Comparison of ENCODE assay signal across 22 cellular contexts in genomic region chr10:45052700-45053099, GRCh38. TPM values are rescaled to one million over a fixed set of nuclear protein-coding genes. Genes with fewer than 3 reads are reported as not detected.
DNase-seq lines count a peak whose midpoint lies in the region; ATAC-seq and TF ChIP-seq lines count a peak whose summit lies in the region.
"Had no signal": no experiment of that assay in that cellular context is flagged by ENCODE, and none has a peak within 500 bp of the region (broad histone marks: within the 10 kb centered on the region; RNA-seq: fewer than 3 reads in every experiment).

No MANE protein-coding gene starts in this region.

- H3K4me2 ChIP-seq in GM23338 = no peak overlapping the region
- no peak overlapping the region for H3K4me2 ChIP-seq in KMS-11
- H3K4me2 ChIP-seq: A549, SK-N-SH had no signal

- no peaks in the 10 kb centered on the region for H3K36me3 Mint-ChIP-seq in GM23338 (ENCODE audit: low read depth)
- H3K36me3 Mint-ChIP-seq: CD14-positive monocyte had no signal

- H3K4me1 Mint-ChIP-seq in GM23338 = no peaks in the 10 kb centered on the region
- H3K4me1 Mint-ChIP-seq: B cell, H9 had no signal

- H3K4me3 Mint-ChIP-seq in GM23338 = no peak overlapping the region
- H3K4me3 Mint-ChIP-seq: B cell, CD14-positive monocyte, H9 had no signal

- H3K27ac ChIP-seq in GM23338 (ENCODE audit: low read depth) (no peak overlapping the region), KMS-11 (no peak overlapping the region), suprapubic skin (no peak overlapping the region), heart left ventricle (no peak overlapping the region)
- H3K27ac ChIP-seq: A549, RWPE1 had no signal

- H3K9me2 ChIP-seq in GM23338 (ENCODE audit: insufficient read depth) = 0 out of 2 replicates have a peak, but pooled peaks cover 2% of the 10 kb centered on the region
- H3K9me2 ChIP-seq: SK-N-SH had no signal

- H3K27me3 ChIP-seq in GM23338 (ENCODE audit: insufficient read depth) (no peaks in the 10 kb centered on the region), KMS-11 (ENCODE audit: insufficient read depth, low read depth) (no peaks in the 10 kb centered on the region), suprapubic skin (no peaks in the 10 kb centered on the region), heart left ventricle (no peaks in the 10 kb centered on the region)

- H3K27ac Mint-ChIP-seq in GM23338 = no peak overlapping the region
- H3K27ac Mint-ChIP-seq: B cell, CD14-positive monocyte, H9 had no signal

- no peaks in the 10 kb centered on the region for H3K79me2 ChIP-seq in GM23338 (replicated peaks; ENCODE audit: insufficient read depth)
- H3K79me2 ChIP-seq in KMS-11 (ENCODE audit: insufficient read depth, low read depth) = no peaks in the 10 kb centered on the region

- no peaks in the 10 kb centered on the region for H3K36me3 ChIP-seq in GM23338 (ENCODE audit: insufficient read depth)
- no peaks in the 10 kb centered on the region for H3K36me3 ChIP-seq in KMS-11 (ENCODE audit: insufficient read depth)
- H3K36me3 ChIP-seq in suprapubic skin = no peaks in the 10 kb centered on the region
- no peaks in the 10 kb centered on the region for H3K36me3 ChIP-seq in heart left ventricle

- no peaks in the 10 kb centered on the region for H3K9me3 Mint-ChIP-seq in GM23338
- H3K9me3 Mint-ChIP-seq: H9 had no signal

- H3K9me3 ChIP-seq in suprapubic skin = no peaks in the 10 kb centered on the region
- H3K9me3 ChIP-seq in heart left ventricle = peaks cover 0 to 18% (median 2%) of the 10 kb centered on the region in 12 donors
- H3K9me3 ChIP-seq: A549, SK-N-SH had no signal

- H3K27me3 Mint-ChIP-seq in GM23338 (ENCODE audit: insufficient read depth, low read depth, poor library complexity) = no peaks in the 10 kb centered on the region

- 70% methylated on average over 1 of the region's 1 CpG for WGBS in suprapubic skin
- WGBS in heart left ventricle, 4 donors = 49 to 59% (median 55%) methylated on average over 1 of the region's 1 CpG

- no peaks in the 10 kb centered on the region for H3F3A ChIP-seq in GM23338 (replicated peaks; ENCODE audit: low read depth)

- TF ChIP-seq CTCF in GM23338 (conservative IDR thresholded peaks at IDR 0.05; ENCODE audit: low read depth in 2 of 2) (no peak), KMS-11 (conservative IDR thresholded peaks at IDR 0.05; ENCODE audit: low read depth, low read length) (no peak), suprapubic skin (IDR thresholded peaks at IDR 0.05) (no peak), heart left ventricle (IDR thresholded peaks at IDR 0.05) (no peak)

- H3K4me1 ChIP-seq in GM23338 (ENCODE audit: insufficient read depth) = no peaks in the 10 kb centered on the region
- H3K4me1 ChIP-seq in KMS-11 (ENCODE audit: low read depth, poor library complexity, severe bottlenecking) = peaks cover 23% of the 10 kb centered on the region
- no peaks in the 10 kb centered on the region for H3K4me1 ChIP-seq in suprapubic skin
- no peaks in the 10 kb centered on the region for H3K4me1 ChIP-seq in heart left ventricle
- H3K4me1 ChIP-seq: A549 had no signal

- no peak overlapping the region for H3K4me3 ChIP-seq in GM23338
- H3K4me3 ChIP-seq in KMS-11 (IDR thresholded peaks at IDR 0.05; ENCODE audit: insufficient read depth, low read depth, low read length) = no peak overlapping the region
- no peak overlapping the region for H3K4me3 ChIP-seq in suprapubic skin
- no peak overlapping the region for H3K4me3 ChIP-seq in heart left ventricle
- H3K4me3 ChIP-seq: A549 had no signal

- H2AFZ ChIP-seq in GM23338 (peak overlapping the region; percentile 70; the same call in 1 of the 2 replicates), KMS-11 (ENCODE audit: low read depth) (0 out of 2 replicates have a peak overlapping the region, but pooled peaks have one; percentile 0)

- TF ChIP-seq EP300 in suprapubic skin (IDR thresholded peaks at IDR 0.05) = no peak

- TF ChIP-seq POLR2A in suprapubic skin (IDR thresholded peaks at IDR 0.05) (no peak), heart left ventricle (IDR thresholded peaks at IDR 0.05) (no peak)

- intact Hi-C loops in heart left ventricle (cut with DNase I) = no loop called here

- DNase-seq in GM19240 (ENCODE audit: insufficient read length, low spot score) = peak; percentile 2
- DNase-seq in GM23338 (ENCODE audit: low spot score) = no peak
- peak; percentile 1 for DNase-seq in hepatic stellate cell (ENCODE audit: low spot score)
- DNase-seq in suprapubic skin (ENCODE audit: low spot score in 2 of 2) = no peak
- DNase-seq in islet precursor cell = no peak
- no peak for DNase-seq in heart left ventricle
- DNase-seq in NK-92 treated with Interleukin-12 subunit alpha and Interleukin-12 subunit beta, amount 100 ng/mL, for 24 hours (lab: John Stamatoyannopoulos, UW) = no peak
- DNase-seq: H9, MM.1S, NCI-H1092, NCI-H1436 treated with DMSO at 0.1 percent for 48 hours, NCI-H2029, NCI-H2227 treated with DMSO at 0.1 percent for 48 hours, NCI-H510A treated with DMSO at 0.1 percent for 48 hours, NCI-H748 treated with DMSO at 0.1 percent for 48 hours, SHP77 treated with DMSO at 0.1 percent for 48 hours, SK-N-SH had no signal

- no peaks in the 10 kb centered on the region for H4K20me1 ChIP-seq in GM23338 (replicated peaks; ENCODE audit: insufficient read depth)
- no peaks in the 10 kb centered on the region for H4K20me1 ChIP-seq in KMS-11 (ENCODE audit: insufficient read depth)

- ATAC-seq in GM23338 = no peak
- no peak for ATAC-seq in heart left ventricle
- ATAC-seq: A549 had no signal

- H3K9ac ChIP-seq in KMS-11 = no peak overlapping the region
- H3K9ac ChIP-seq: SK-N-SH had no signal

TF ChIP-seq in GM23338, 12 proteins besides CTCF, POLR2A, EP300 and RAD21 (continues in another document):
- TF ChIP-seq STAT1 (IDR thresholded peaks at IDR 0.05; ENCODE audit: unreplicated experiment) = no peak
- TF ChIP-seq JUNB (IDR thresholded peaks at IDR 0.05; ENCODE audit: unreplicated experiment) = no peak
- TF ChIP-seq POLR2AphosphoS5 (IDR thresholded peaks at IDR 0.05; ENCODE audit: low read depth) = no peak
- TF ChIP-seq ZNF462 (CRISPR knock-in tag; IDR thresholded peaks at IDR 0.05) = no peak

RNA-seq across cellular contexts. Expression of gene ZNF22, which starts 52.0 kb away (rescaled TPM):
- total RNA-seq in GM23338 (2014; rRNA removed; shearing (Covaris generic)) = 38.7 and 40.5 TPM in 2 replicates
- 72.8 and 81.8 TPM in 2 replicates for polyA plus RNA-seq in GM23338 (2016; fragmentation: Nextera tagmentation; extraction: Ambion mirVana)
- total RNA-seq in suprapubic skin = 10 to 100 TPM in 1 of 4 donors, 1 to 10 TPM in 3; 6.7 to 15.1 (median 8.5) TPM
- 10 to 100 TPM; 12.7 to 16.8 (median 14.6) TPM for total RNA-seq in heart left ventricle
- 10 to 100 TPM; 12.6 to 17.5 TPM for polyA plus RNA-seq in heart left ventricle

Comparison
In these comparisons a context has a peak if more than half of its experiments do, and no peak if none do; other contexts are left out.
1. DNase-seq: peak in GM19240 (single experiment) and hepatic stellate cell (single experiment); none in GM23338 (single experiment), suprapubic skin (0 of 2), islet precursor cell (single experiment), heart left ventricle (0 of 5) and NK-92 treated with Interleukin-12 subunit alpha and Interleukin-12 subunit beta, amount 100 ng/mL, for 24 hours (single experiment).